In the genomic region with DNA sequence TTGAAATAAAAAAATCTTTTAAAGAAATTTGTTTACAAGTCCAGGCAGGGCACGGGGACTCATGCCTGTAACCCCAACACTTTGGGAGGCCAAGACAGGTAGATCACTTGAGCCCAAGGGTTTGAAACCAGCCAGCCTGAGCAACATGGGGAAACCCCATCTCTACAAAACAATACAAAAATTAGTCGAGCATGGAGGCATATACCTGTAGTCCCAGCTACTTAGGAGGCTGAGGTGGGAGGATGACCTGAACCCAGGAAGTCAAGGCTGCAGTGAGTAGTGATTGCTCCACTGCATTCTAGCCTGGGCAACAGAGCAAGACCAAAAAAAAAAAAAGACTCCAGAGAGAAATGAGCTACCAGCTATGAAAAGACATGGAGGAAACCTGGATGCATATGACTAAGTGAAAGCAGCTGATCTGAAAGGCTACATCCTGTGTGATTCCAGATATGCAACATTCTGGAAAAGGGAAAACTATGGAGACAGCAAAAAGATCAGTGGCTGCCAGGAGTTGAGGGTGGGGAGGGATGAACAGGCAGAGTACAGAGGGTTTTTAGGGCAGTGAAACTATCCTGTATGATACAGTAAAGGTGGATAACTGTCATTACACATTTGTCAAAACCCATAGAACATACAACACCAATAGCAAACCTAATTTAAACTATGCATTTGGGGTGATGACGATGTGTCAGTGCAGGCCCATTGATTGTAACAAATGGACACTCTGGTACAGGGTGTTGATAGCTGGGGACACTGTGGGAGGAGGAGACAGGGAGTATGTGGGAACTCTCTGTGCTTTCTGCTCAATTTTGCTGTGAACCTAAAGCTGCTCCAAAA, we compare ENCODE assay signal across 28 cellular contexts. TPM values are rescaled to one million over a fixed set of nuclear protein-coding genes. Genes with fewer than 3 reads are reported as not detected.
DNase-seq lines count a peak whose midpoint lies in the region; TF ChIP-seq lines count a peak whose summit lies in the region.
"Had no signal": no experiment of that assay in that cellular context is flagged by ENCODE, and none has a peak within 500 bp of the region (broad histone marks: within the 10 kb centered on the region; RNA-seq: fewer than 3 reads in every experiment).

No MANE protein-coding gene starts in this region.

- in situ Hi-C loops in ACHN (cut with HindIII; ENCODE audit: low pct_ligation_motif_present, low pct_unique_long_range_greater_than_20kb, low sequenced_read_pairs): no loop called here

- no peak overlapping the region for H3K4me3 Mint-ChIP-seq in Caco-2 (ENCODE audit: unreplicated experiment)
- H3K4me3 Mint-ChIP-seq: activated CD8-positive, alpha-beta memory T cell treated with anti-CD3 and anti-CD28 coated beads, Interleukin-2, amount 10 ng/mL, durations not matched to agents 7 days and 5 days; brain; nephron had no signal

- H3K27ac ChIP-seq in adrenal gland: peak overlapping the region in 3 of 5 donors; percentile 10 to 72 (median 54)
- peak overlapping the region; percentile 55 for H3K27ac ChIP-seq in parathyroid adenoma
- H3K27ac ChIP-seq: 22Rv1, ovary, right atrium auricular region, RWPE1 had no signal

- 84 to 94% (median 91%) methylated on average over 3 of the region's 3 CpGs for WGBS in adrenal gland, 4 donors

- peaks cover 15% of the 10 kb centered on the region for H3K36me3 Mint-ChIP-seq in Caco-2 (ENCODE audit: insufficient read depth, unreplicated experiment)

- H3K27me3 Mint-ChIP-seq in Caco-2 (ENCODE audit: insufficient read depth, unreplicated experiment): no peaks in the 10 kb centered on the region
- H3K27me3 Mint-ChIP-seq: activated CD8-positive, alpha-beta memory T cell treated with anti-CD3 and anti-CD28 coated beads, Interleukin-2, amount 10 ng/mL, durations not matched to agents 7 days and 5 days; brain had no signal

- POLR2A ChIA-PET in Caco-2 (lab: Charles Lee): no interaction called here

- DNase-seq in ACHN (peak; percentile 16), adrenal gland (no peak), fibroblast of pulmonary artery (ENCODE audit: low read depth) (peak; percentile 13), globus pallidus (ENCODE audit: low spot score) (no peak), Caco-2 (no peak), OCI-M2 (lab: John Stamatoyannopoulos, UW; ENCODE audit: unreplicated experiment) (no peak), hepatic stellate cell (ENCODE audit: low spot score) (no peak)
- DNase-seq: activated CD4-positive, CD25-positive, alpha-beta regulatory T cell; activated CD8-positive, alpha-beta memory T cell treated with anti-CD3 and anti-CD28 coated beads, Interleukin-2, amount 10 ng/mL, durations not matched to agents 7 days and 5 days; activated naive CD4-positive, alpha-beta T cell; activated T-cell treated with anti-CD3 and anti-CD28 coated beads, Interleukin-2, amount 50 U/mL, for 48 hours; glutamatergic neuron; KBM-7; MG63; mucosa of descending colon; NCI-H1417; NCI-H2081; NCI-H226; ovary; stimulated activated CD4-positive, alpha-beta T cell treated with anti-CD3 and anti-CD28 coated beads, Interleukin-2, amount 100 ng/mL, for 48 hours had no signal

- TF ChIP-seq CTCF in adrenal gland (IDR thresholded peaks at IDR 0.05) (no peak), fibroblast of pulmonary artery (IDR thresholded peaks at IDR 0.05; ENCODE audit: low read length, missing control alignments) (no peak), parathyroid adenoma (IDR thresholded peaks at IDR 0.05) (no peak), Caco-2 (IDR thresholded peaks at IDR 0.05; ENCODE audit: insufficient read depth in 1 of 2, low read depth in 1 of 2, low read length in 1 of 2, severe bottlenecking in 1 of 2, unreplicated experiment in 1 of 2) (no peak)

- H3K9me3 Mint-ChIP-seq in Caco-2 (ENCODE audit: unreplicated experiment): no peaks in the 10 kb centered on the region
- H3K9me3 Mint-ChIP-seq: brain, nephron had no signal

- H3K27me3 ChIP-seq in adrenal gland: no peaks in the 10 kb centered on the region
- no peaks in the 10 kb centered on the region for H3K27me3 ChIP-seq in parathyroid adenoma (ENCODE audit: control insufficient read depth, insufficient read depth, low read length)
- no peaks in the 10 kb centered on the region for H3K27me3 ChIP-seq in Caco-2 (replicated peaks; ENCODE audit: control insufficient read depth, insufficient read depth, low read length)
- H3K27me3 ChIP-seq: MG63, ovary, right atrium auricular region had no signal

- H2AFZ ChIP-seq in parathyroid adenoma: peak overlapping the region; percentile 71

- no peaks in the 10 kb centered on the region for H3K4me1 Mint-ChIP-seq in Caco-2 (ENCODE audit: low read depth, unreplicated experiment)
- H3K4me1 Mint-ChIP-seq: brain, nephron had no signal

- H3K9ac ChIP-seq in parathyroid adenoma: no peak overlapping the region

- H3K4me3 ChIP-seq in adrenal gland (no peak overlapping the region), fibroblast of pulmonary artery (replicated peaks; ENCODE audit: low read depth, low read length) (no peak overlapping the region), parathyroid adenoma (ENCODE audit: low read depth, low read length) (no peak overlapping the region), Caco-2 (ENCODE audit: low read depth, low read length) (no peak overlapping the region)
- H3K4me3 ChIP-seq: HAP-1, lung, MG63, mucosa of descending colon, ovary, right atrium auricular region had no signal

- H3K79me2 ChIP-seq in parathyroid adenoma: no peaks in the 10 kb centered on the region

- TF ChIP-seq POLR2A in adrenal gland (IDR thresholded peaks at IDR 0.05): no peak

- no peak overlapping the region for H3K27ac Mint-ChIP-seq in Caco-2 (ENCODE audit: unreplicated experiment)
- H3K27ac Mint-ChIP-seq: activated CD8-positive, alpha-beta memory T cell treated with anti-CD3 and anti-CD28 coated beads, Interleukin-2, amount 10 ng/mL, durations not matched to agents 7 days and 5 days had no signal

- H3K9me3 ChIP-seq in adrenal gland (replicated peaks in 1 of 3) (no peaks in the 10 kb centered on the region), parathyroid adenoma (ENCODE audit: control insufficient read depth, low read length) (no peaks in the 10 kb centered on the region), Caco-2 (no peaks in the 10 kb centered on the region)
- H3K9me3 ChIP-seq: HAP-1, MG63, mucosa of descending colon, ovary, right atrium auricular region had no signal

- BruUV-seq in Caco-2 (replicated peaks; lab: Mats Ljungman, UMichigan): no TSS peak

- H3K4me2 ChIP-seq in parathyroid adenoma (ENCODE audit: low read length): peak overlapping the region; percentile 2

- H3K36me3 ChIP-seq in adrenal gland (replicated peaks in 1 of 2) (no peaks in the 10 kb centered on the region), parathyroid adenoma (ENCODE audit: control insufficient read depth, insufficient read depth, low read length) (no peaks in the 10 kb centered on the region), Caco-2 (ENCODE audit: control insufficient read depth, insufficient read depth, low read length) (no peaks in the 10 kb centered on the region)
- H3K36me3 ChIP-seq: ovary, right atrium auricular region had no signal

- peaks cover 15 to 40% of the 10 kb centered on the region in 2 donors for H3K4me1 ChIP-seq in adrenal gland (replicated peaks in 1 of 2)
- peaks cover 17% of the 10 kb centered on the region for H3K4me1 ChIP-seq in parathyroid adenoma
- H3K4me1 ChIP-seq in Caco-2: no peaks in the 10 kb centered on the region
- H3K4me1 ChIP-seq: HAP-1, right atrium auricular region had no signal

- CTCF ChIA-PET in Caco-2 (lab: Charles Lee): no interaction called here

- intact Hi-C loops in adrenal gland (cut with DNase I): no loop called here
- intact Hi-C loops in Caco-2 (cut with micrococcal nuclease; ENCODE audit: unreplicated experiment): no loop called here

RNA-seq across cellular contexts. Expression of gene PRKAB1, which starts 59.9 kb away (rescaled TPM):
- total RNA-seq in adrenal gland (10 to 100 TPM; 21.5 to 75.8 (median 40.3) TPM), Caco-2 (2022) (34.5 and 37.3 TPM in 2 replicates)
- polyA plus RNA-seq in adrenal gland: 10 to 100 TPM; 27.8 to 30.5 (median 29.3) TPM

Comparison
In these comparisons a context has a peak if more than half of its experiments do, and no peak if none do; other contexts are left out.
1. DNase-seq: peak in ACHN (single experiment) and fibroblast of pulmonary artery (single experiment); none in adrenal gland (0 of 7), globus pallidus (single experiment), Caco-2 (0 of 2), OCI-M2 (single experiment) and hepatic stellate cell (single experiment).